In genomic region chr20:1377341-1377871, GRCh38 we compare ENCODE assay signal across 1 cellular context.
TF ChIP-seq lines count a peak whose summit lies in the region.

No MANE protein-coding gene starts in this region.

TF ChIP-seq in SK-N-SH, 30 proteins besides CTCF, POLR2A, EP300 and RAD21 (continued from another document):
- TF ChIP-seq GABPA (IDR thresholded peaks at IDR 0.05; ENCODE audit: low read depth) (no peak), MXI1 (IDR thresholded peaks at IDR 0.05; ENCODE audit: low read depth, low read length) (no peak)
